Comparison of ENCODE assay signal across 25 cellular contexts in the genomic region with DNA sequence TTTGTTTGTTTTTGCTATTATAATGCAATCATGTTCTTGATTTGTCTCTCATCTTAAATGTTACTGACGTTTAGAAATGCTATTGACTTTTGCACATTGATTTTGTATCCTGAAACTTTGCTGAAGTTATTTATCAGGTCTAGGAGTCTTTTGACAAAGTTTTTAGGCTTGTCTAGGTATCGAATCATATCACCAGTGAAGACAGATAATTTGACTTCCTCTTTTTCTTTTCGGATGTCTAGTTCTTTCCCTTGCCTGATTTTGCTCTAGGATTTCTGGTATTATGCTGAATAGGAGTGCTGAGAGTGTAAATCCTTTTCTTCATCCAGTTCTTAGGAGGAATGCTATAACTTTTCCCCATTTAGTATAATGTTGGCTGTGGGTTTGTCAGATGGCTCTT.
"Had no signal": no experiment of that assay in that cellular context is flagged by ENCODE, and none has a peak within 500 bp of the region (broad histone marks: within the 10 kb centered on the region; RNA-seq: fewer than 3 reads in every experiment).

No MANE protein-coding gene starts in this region.

- DNase-seq: natural killer cell; occipital lobe; ovary; posterior cingulate gyrus; psoas muscle; right cardiac atrium; right lobe of liver; sigmoid colon; small intestine; stimulated activated CD4-positive, alpha-beta T cell treated with anti-CD3 and anti-CD28 coated beads, Interleukin-15, amount 100 ng/mL, for 24 hours; stimulated activated CD4-positive, alpha-beta T cell treated with anti-CD3 and anti-CD28 coated beads, Interleukin-2, amount 100 ng/mL, for 24 hours; stimulated activated CD4-positive, alpha-beta T cell treated with anti-CD3 and anti-CD28 coated beads, Interleukin-2, amount 100 ng/mL, for 48 hours; stimulated activated CD4-positive, alpha-beta T cell treated with anti-CD3 and anti-CD28 coated beads, Interleukin-4, amount 100 ng/mL, for 24 hours; stimulated activated naive B cell treated with anti-CD40 and anti-IgM and Interleukin-4, amounts not matched to agents 10 μg/mL and 1 μg/mL and 100 μg/mL, for 72 hours; stimulated activated naive CD4-positive, alpha-beta T cell treated with Interleukin-2 at 50 U/mL for 16 hours; stomach; thyroid gland; trophoblast cell; upper lobe of left lung; uterus had no signal

- H3K36me3 ChIP-seq: neural progenitor cell, ovary, right lobe of liver, sigmoid colon, stomach, thoracic aorta, thyroid gland, tibial nerve, upper lobe of left lung, uterus had no signal

- H2AFZ ChIP-seq: neural progenitor cell, parathyroid adenoma had no signal

- ATAC-seq: natural killer cell; psoas muscle; right cardiac atrium; right lobe of liver; stimulated activated effector memory CD8-positive, alpha-beta T cell treated with anti-CD3 and anti-CD28 coated beads, Interleukin-12 subunit alpha, Interleukin-12 subunit beta, amount 100 ng/mL, for 72 hours; stimulated activated naive B cell treated with anti-CD40 and anti-IgM and Interleukin-4, amounts not matched to agents 10 μg/mL and 1 μg/mL and 100 μg/mL, for 72 hours had no signal

- H3K27me3 ChIP-seq: neural progenitor cell, ovary, right lobe of liver, sigmoid colon, stomach, thyroid gland, tibial nerve, upper lobe of left lung, uterus had no signal

- H3K9ac ChIP-seq: neural progenitor cell, parathyroid adenoma had no signal

- H3K79me2 ChIP-seq: parathyroid adenoma had no signal

- H3K4me3 ChIP-seq: neural progenitor cell, ovary, psoas muscle, right lobe of liver, sigmoid colon, stomach, thoracic aorta, thyroid gland, tibial nerve, upper lobe of left lung, uterus had no signal

- H3K9me3 ChIP-seq: ovary, psoas muscle, right lobe of liver, sigmoid colon, stomach, thoracic aorta, thyroid gland, tibial nerve, upper lobe of left lung, uterus had no signal

- H3K4me1 ChIP-seq: parathyroid adenoma, psoas muscle, right lobe of liver, stomach, thyroid gland, tibial nerve, upper lobe of left lung, uterus had no signal

- FAIRE-seq: small intestine had no signal

- H3K27ac ChIP-seq: neural progenitor cell, ovary, parathyroid adenoma, psoas muscle, right lobe of liver, sigmoid colon, stomach, thoracic aorta, thyroid gland, tibial nerve, upper lobe of left lung, uterus had no signal

- H3K4me2 ChIP-seq: neural progenitor cell had no signal
